ENCODE assay signal across 13 cellular contexts in the genomic region with DNA sequence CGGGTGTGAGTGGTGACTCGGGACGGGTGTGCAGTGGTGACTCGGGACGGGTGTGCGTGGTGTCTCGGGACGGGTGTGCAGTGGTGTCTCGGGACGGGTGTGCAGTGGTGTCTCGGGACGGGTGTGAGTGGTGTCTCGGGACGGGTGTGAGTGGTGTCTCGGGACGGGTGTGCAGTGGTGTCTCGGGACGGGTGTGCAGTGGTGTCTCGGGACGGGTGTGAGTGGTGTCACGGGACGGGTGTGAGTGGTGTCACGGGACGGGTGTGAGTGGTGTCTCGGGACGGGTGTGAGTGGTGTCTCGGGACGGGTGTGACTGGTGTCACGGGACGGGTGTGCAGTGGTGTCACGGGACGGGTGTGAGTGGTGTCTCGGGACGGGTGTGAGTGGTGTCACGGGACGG. TPM values are rescaled to one million over a fixed set of nuclear protein-coding genes. Genes with fewer than 3 reads are reported as not detected.
"Had no signal": no experiment of that assay in that cellular context is flagged by ENCODE, and none has a peak within 500 bp of the region (broad histone marks: within the 10 kb centered on the region; RNA-seq: fewer than 3 reads in every experiment).

No MANE protein-coding gene starts in this region.

RNA-seq across cellular contexts. Expression of a gene that starts 57.9 kb away (rescaled TPM):
- total RNA-seq: stomach, subcutaneous adipose tissue, suprapubic skin, temporal lobe, testis, thoracic aorta, thyroid gland, tibial nerve, upper lobe of left lung, upper lobe of right lung, urinary bladder, uterus, vagina had no signal
- polyA plus RNA-seq: stomach, urinary bladder had no signal
